Comparison of ENCODE assay signal across 26 cellular contexts in the genomic region with DNA sequence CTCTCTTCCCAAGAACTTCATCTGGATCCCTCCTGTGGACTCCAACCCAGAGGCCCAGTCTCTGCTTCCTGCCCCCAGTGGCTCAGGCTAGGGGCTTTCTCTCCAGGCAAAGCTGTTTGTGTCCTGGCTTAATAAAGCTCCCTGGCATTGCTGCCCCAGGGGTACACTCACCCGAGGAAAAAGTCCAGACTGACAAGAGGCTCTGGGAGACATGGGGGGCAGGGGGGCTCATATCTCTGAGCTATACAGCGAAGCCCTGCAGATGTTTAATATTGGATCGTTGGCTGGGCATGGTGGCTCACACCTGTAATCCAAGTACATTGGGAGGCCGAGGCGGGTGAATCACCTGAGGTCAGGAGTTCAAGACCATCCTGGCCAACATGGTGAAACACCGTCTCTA.
"Had no signal": no experiment of that assay in that cellular context is flagged by ENCODE, and none has a peak within 500 bp of the region (broad histone marks: within the 10 kb centered on the region; RNA-seq: fewer than 3 reads in every experiment).

No MANE protein-coding gene starts in this region.

- H2AFZ ChIP-seq: neural progenitor cell, parathyroid adenoma had no signal

- H3K4me3 ChIP-seq: coronary artery, gastroesophageal sphincter, heart left ventricle, left lung, neural progenitor cell, prostate gland, right atrium auricular region, smooth muscle cell, suprapubic skin had no signal

- DNase-seq: dermis blood vessel endothelial cell; effector memory CD8-positive, alpha-beta T cell; foreskin keratinocyte; heart left ventricle; hippocampal formation; left cardiac atrium; left lung; mesendoderm; midbrain; stimulated activated CD4-positive, alpha-beta T cell treated with anti-CD3 and anti-CD28 coated beads, Interleukin-12 subunit alpha, Interleukin-12 subunit beta, amount 100 ng/mL, for 4 hours; stimulated activated CD4-positive, alpha-beta T cell treated with anti-CD3 and anti-CD28 coated beads, Interleukin-1b, Interleukin-23, amount 100 ng/mL, for 48 hours; stimulated activated CD4-positive, alpha-beta T cell treated with anti-CD3 and anti-CD28 coated beads, Interleukin-4, amount 100 ng/mL, for 1 hour; stimulated activated CD8-positive, alpha-beta memory T cell treated with anti-CD3 and anti-CD28 coated beads, Interleukin-4, amount 100 ng/mL, for 48 hours; stimulated activated naive CD4-positive, alpha-beta T cell; stimulated activated naive CD8-positive, alpha-beta T cell treated with anti-CD3 and anti-CD28 coated beads, Interleukin-15, amount 100 ng/mL, for 72 hours; trophoblast cell had no signal

- H3K4me1 ChIP-seq: gastroesophageal sphincter, heart left ventricle, left lung, neural progenitor cell, parathyroid adenoma, right atrium auricular region had no signal

- FAIRE-seq: islet of Langerhans had no signal

- H3K4me2 ChIP-seq: neural progenitor cell, smooth muscle cell had no signal

- ATAC-seq: effector memory CD8-positive, alpha-beta T cell; foreskin keratinocyte; gastroesophageal sphincter; left cardiac atrium; naive thymus-derived CD4-positive, alpha-beta T cell; stimulated activated naive CD8-positive, alpha-beta T cell treated with anti-CD3 and anti-CD28 coated beads, Interleukin-15, amount 100 ng/mL, for 72 hours had no signal

- H3K27ac ChIP-seq: coronary artery, foreskin keratinocyte, gastroesophageal sphincter, heart left ventricle, left lung, neural progenitor cell, parathyroid adenoma, right atrium auricular region had no signal

- H3K36me3 ChIP-seq: gastroesophageal sphincter, heart left ventricle, left lung, neural progenitor cell, prostate gland, right atrium auricular region, suprapubic skin had no signal

- H3K79me2 ChIP-seq: parathyroid adenoma had no signal

- H3K9me3 ChIP-seq: gastroesophageal sphincter, left lung, prostate gland, right atrium auricular region, suprapubic skin had no signal

- H3K27me3 ChIP-seq: foreskin keratinocyte, gastroesophageal sphincter, heart left ventricle, left lung, neural progenitor cell, right atrium auricular region, suprapubic skin had no signal
